In genomic region chr7:29123611-29124190, GRCh38 we compare ENCODE assay signal across 25 cellular contexts. TPM values are rescaled to one million over a fixed set of nuclear protein-coding genes. Genes with fewer than 3 reads are reported as not detected.
"Had no signal": no experiment of that assay in that cellular context is flagged by ENCODE, and none has a peak within 500 bp of the region (broad histone marks: within the 10 kb centered on the region; RNA-seq: fewer than 3 reads in every experiment).

No MANE protein-coding gene starts in this region.

- H3K4me1 ChIP-seq: body of pancreas, colonic mucosa, prostate gland, right lobe of liver, suprapubic skin had no signal

- H3K36me3 ChIP-seq: colonic mucosa, esophagus muscularis mucosa, prostate gland, right lobe of liver, suprapubic skin had no signal

- H3K4me3 ChIP-seq: body of pancreas, colonic mucosa, esophagus muscularis mucosa, hepatocyte, prostate gland, right lobe of liver, smooth muscle cell, suprapubic skin had no signal

- H3K4me2 ChIP-seq: hepatocyte, smooth muscle cell had no signal

- H3K27ac ChIP-seq: body of pancreas, colonic mucosa, esophagus muscularis mucosa, hepatocyte, prostate gland, right lobe of liver, suprapubic skin had no signal

- H3K4me1 Mint-ChIP-seq: activated B cell treated with CpG ODN at 0.5 μM for 24 hours had no signal

- ATAC-seq: activated CD8-positive, alpha-beta T cell treated with anti-CD3 and anti-CD28 coated beads for 36 hours; body of pancreas; left lobe of liver had no signal

- H2AFZ ChIP-seq: hepatocyte had no signal

- H3K27me3 Mint-ChIP-seq: type B pancreatic cell had no signal

- H3K27me3 ChIP-seq: body of pancreas, colonic mucosa, hepatocyte, right lobe of liver, suprapubic skin had no signal

- H3K9me3 Mint-ChIP-seq: activated B cell treated with CpG ODN at 0.5 μM for 24 hours; activated CD8-positive, alpha-beta T cell treated with anti-CD3 and anti-CD28 coated beads for 36 hours; neural crest cell; stimulated activated naive CD8-positive, alpha-beta T cell treated with anti-CD3 and anti-CD28 coated beads, Interleukin-15, Interleukin-2, amounts not matched to agents 100 ng/mL and 50 ng/mL, for 24 hours; type B pancreatic cell had no signal

- H3K79me2 ChIP-seq: hepatocyte had no signal

- H3K27ac Mint-ChIP-seq: activated B cell treated with CpG ODN at 0.5 μM for 24 hours; activated CD8-positive, alpha-beta T cell treated with anti-CD3 and anti-CD28 coated beads for 36 hours; activated naive CD8-positive, alpha-beta T cell; stimulated activated naive CD8-positive, alpha-beta T cell treated with anti-CD3 and anti-CD28 coated beads, Interleukin-15, Interleukin-2, amounts not matched to agents 100 ng/mL and 50 ng/mL, for 24 hours; type B pancreatic cell had no signal

- DNase-seq: activated B cell treated with CpG ODN at 0.5 μM for 24 hours; activated CD4-positive, alpha-beta T cell treated with anti-CD3 and anti-CD28 coated beads for 48 hours; activated CD8-positive, alpha-beta memory T cell treated with anti-CD3 and anti-CD28 coated beads, Interleukin-2, amount 50 U/mL, for 4 hours; activated CD8-positive, alpha-beta T cell treated with anti-CD3 and anti-CD28 coated beads for 36 hours; activated gamma-delta T cell treated with Interleukin-2 at 50 U/mL for 16 hours; activated T-cell treated with anti-CD3 and anti-CD28 coated beads, Interleukin-2, amount 50 U/mL, for 48 hours; amygdala; body of pancreas; caudate nucleus; colonic mucosa; islet precursor cell; midbrain; right lobe of liver; stimulated activated CD4-positive, alpha-beta T cell treated with anti-CD3 and anti-CD28 coated beads, Interleukin-4, amount 100 ng/mL, for 4 hours; stimulated activated CD8-positive, alpha-beta memory T cell treated with anti-CD3 and anti-CD28 coated beads, Interleukin-4, amount 100 ng/mL, for 48 hours had no signal

- H3K36me3 Mint-ChIP-seq: activated naive CD8-positive, alpha-beta T cell had no signal

- H3K4me3 Mint-ChIP-seq: activated B cell treated with CpG ODN at 0.5 μM for 24 hours; activated CD8-positive, alpha-beta T cell treated with anti-CD3 and anti-CD28 coated beads for 36 hours; activated naive CD8-positive, alpha-beta T cell; neural crest cell; stimulated activated naive CD8-positive, alpha-beta T cell treated with anti-CD3 and anti-CD28 coated beads, Interleukin-15, Interleukin-2, amounts not matched to agents 100 ng/mL and 50 ng/mL, for 24 hours; type B pancreatic cell had no signal

RNA-seq across cellular contexts. Expression of gene CPVL, which starts 22.6 kb away (rescaled TPM):
- total RNA-seq: activated B cell treated with CpG ODN at 0.5 μM for 24 hours; activated CD8-positive, alpha-beta T cell treated with anti-CD3 and anti-CD28 coated beads for 36 hours had no signal
